In the genomic region with DNA sequence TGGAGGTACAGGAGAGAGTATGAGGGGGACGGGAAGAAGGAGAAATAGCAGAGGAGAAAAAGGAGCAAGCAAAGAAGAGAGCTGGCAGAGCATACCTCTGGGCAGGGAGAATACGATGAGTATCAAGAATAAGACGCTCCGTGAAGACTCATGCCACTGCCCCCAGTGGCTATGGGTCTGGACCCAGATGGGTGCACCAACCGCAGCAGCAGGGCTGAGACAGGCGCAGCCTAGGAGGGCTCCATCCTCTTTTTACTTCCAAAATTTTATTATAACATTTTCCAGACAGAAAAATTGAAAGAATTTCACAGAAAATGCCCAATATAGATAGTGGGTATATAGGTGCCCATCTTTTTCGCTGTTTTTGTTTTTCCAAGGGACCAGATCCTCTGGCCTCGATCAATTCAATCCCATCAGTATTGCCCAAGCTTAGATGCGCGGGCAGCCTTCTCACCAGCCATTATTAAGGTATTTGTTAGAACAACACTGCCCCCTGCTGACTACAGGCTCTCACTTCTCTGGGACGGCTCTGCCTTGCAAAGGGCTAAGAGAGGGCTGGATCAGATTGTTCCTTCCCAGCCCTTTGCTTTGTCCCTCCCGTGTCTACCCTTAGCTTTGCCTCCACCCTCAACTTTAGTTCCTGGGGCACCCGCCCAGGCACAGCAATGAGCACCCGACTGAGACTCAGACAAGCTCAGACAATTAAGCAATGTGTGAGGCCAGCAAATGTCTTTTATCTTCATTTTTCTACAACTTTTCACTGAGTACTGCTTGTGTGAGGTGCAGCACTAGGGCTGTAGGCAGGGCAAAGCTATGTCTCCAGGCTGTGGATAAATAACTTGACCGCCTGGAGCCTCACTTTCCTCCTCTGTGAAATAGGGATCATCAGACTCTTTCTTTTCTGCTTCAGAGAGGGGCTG, we compare ENCODE assay signal across 9 cellular contexts. TPM values are rescaled to one million over a fixed set of nuclear protein-coding genes. Genes with fewer than 3 reads are reported as not detected.
DNase-seq lines count a peak whose midpoint lies in the region; ATAC-seq and TF ChIP-seq lines count a peak whose summit lies in the region.
"Had no signal": no experiment of that assay in that cellular context is flagged by ENCODE, and none has a peak within 500 bp of the region (broad histone marks: within the 10 kb centered on the region; RNA-seq: fewer than 3 reads in every experiment).

No MANE protein-coding gene starts in this region.

- no peaks in the 10 kb centered on the region; the same call in none of the 2 replicates for H3K27me3 ChIP-seq in GM06990 (replicated peaks; ENCODE audit: control insufficient read depth, insufficient read depth, low read length)
- H3K27me3 ChIP-seq in heart left ventricle = peaks cover 0 to 9% (median 0%) of the 10 kb centered on the region in 9 donors

- H3K4me3 ChIP-seq in GM06990 (replicated peaks; ENCODE audit: low read depth, low read length) (no peak overlapping the region), HFF-Myc (replicated peaks; ENCODE audit: low read depth, low read length) (no peak overlapping the region), NB4 (ENCODE audit: low read depth, low read length) (no peak overlapping the region), heart left ventricle (no peak overlapping the region)
- H3K4me3 ChIP-seq: skin epidermis had no signal

- WGBS in heart left ventricle, 4 donors = 39 to 44% (median 41%) methylated on average over 14 to 15 of the region's 15 CpGs

- ATAC-seq in SK-N-SH treated with all-trans-retinoic acid at 6 μM for 48 hours (peak; percentile 88), heart left ventricle (peak; percentile 59 to 90 (median 81)), GM18519 (IDR thresholded peaks at IDR 0.05; ENCODE audit: low FRiP score, unreplicated experiment) (no peak)
- ATAC-seq in activated naive CD4-positive, alpha-beta T cell treated with anti-CD3 and anti-CD28 coated beads, Interleukin-2, amount 50 U/mL, for 72 hours = peak; percentile 81 to 85

- DNase-seq in GM06990 (ENCODE audit: extremely low read depth, insufficient read length) (no peak), HFF-Myc (ENCODE audit: extremely low read depth, low read depth) (peak; percentile 52), NB4 (ENCODE audit: low read depth) (peak; percentile 77), heart left ventricle (peak; percentile 65 to 78 (median 68)), putamen (ENCODE audit: low spot score) (peak; percentile 81)
- DNase-seq in activated naive CD4-positive, alpha-beta T cell treated with anti-CD3 and anti-CD28 coated beads, Interleukin-2, amount 50 U/mL, for 72 hours (ENCODE audit: low spot score in 2 of 2) = peak in 1 of 2 donors; percentile 86

- no peaks in the 10 kb centered on the region for H3K9me3 Mint-ChIP-seq in activated naive CD4-positive, alpha-beta T cell treated with anti-CD3 and anti-CD28 coated beads, Interleukin-2, amount 50 U/mL, for 72 hours

- H3K36me3 ChIP-seq in GM06990 (ENCODE audit: control insufficient read depth, insufficient read depth, low read length) = no peaks in the 10 kb centered on the region
- no peaks in the 10 kb centered on the region for H3K36me3 ChIP-seq in heart left ventricle

- no peaks in the 10 kb centered on the region for H3K36me3 Mint-ChIP-seq in activated naive CD4-positive, alpha-beta T cell treated with anti-CD3 and anti-CD28 coated beads, Interleukin-2, amount 50 U/mL, for 72 hours

- intact Hi-C loops in heart left ventricle (cut with DNase I) = loop anchor here in 6 of 10 donors (5.0 to 10.0 kb wide), 8 partner anchors 49 to 911 kb away; no protein-coding TSS in a partner anchor

- peaks cover 0 to 5% (median 0%) of the 10 kb centered on the region in 12 donors for H3K4me1 ChIP-seq in heart left ventricle

- no peak overlapping the region for H3K27ac ChIP-seq in heart left ventricle

- H3K27ac Mint-ChIP-seq in activated naive CD4-positive, alpha-beta T cell treated with anti-CD3 and anti-CD28 coated beads, Interleukin-2, amount 50 U/mL, for 72 hours = no peak overlapping the region

- no peak for TF ChIP-seq POLR2A in NB4 (IDR thresholded peaks at IDR 0.05; ENCODE audit: extremely low read depth, insufficient read length)
- no peak for TF ChIP-seq POLR2A in heart left ventricle (IDR thresholded peaks at IDR 0.05)

- TF ChIP-seq CTCF in GM06990 (IDR thresholded peaks at IDR 0.05; ENCODE audit: insufficient read depth, low read length, poor library complexity, severe bottlenecking) (peak; percentile 79), HFF-Myc (IDR thresholded peaks at IDR 0.05; ENCODE audit: low read depth, low read length, missing control alignments) (peak; percentile 80), NB4 (IDR thresholded peaks at IDR 0.05; ENCODE audit: low read depth, low read length) (peak; percentile 72), heart left ventricle (IDR thresholded peaks at IDR 0.05) (peak; percentile 59 to 84 (median 71))

- H3K9me3 ChIP-seq in heart left ventricle = no peaks in the 10 kb centered on the region

TF ChIP-seq in SK-N-SH treated with all-trans-retinoic acid at 6 μM for 48 hours, 23 proteins besides CTCF, POLR2A, EP300 and RAD21:
- no peak for TF ChIP-seq ZNF565 (CRISPR knock-in tag; conservative IDR thresholded peaks at IDR 0.05; ENCODE audit: low read depth)
- no peak for TF ChIP-seq BACH2 (CRISPR knock-in tag; IDR thresholded peaks at IDR 0.05; ENCODE audit: borderline replicate concordance)
- TF ChIP-seq, protein P1, sequence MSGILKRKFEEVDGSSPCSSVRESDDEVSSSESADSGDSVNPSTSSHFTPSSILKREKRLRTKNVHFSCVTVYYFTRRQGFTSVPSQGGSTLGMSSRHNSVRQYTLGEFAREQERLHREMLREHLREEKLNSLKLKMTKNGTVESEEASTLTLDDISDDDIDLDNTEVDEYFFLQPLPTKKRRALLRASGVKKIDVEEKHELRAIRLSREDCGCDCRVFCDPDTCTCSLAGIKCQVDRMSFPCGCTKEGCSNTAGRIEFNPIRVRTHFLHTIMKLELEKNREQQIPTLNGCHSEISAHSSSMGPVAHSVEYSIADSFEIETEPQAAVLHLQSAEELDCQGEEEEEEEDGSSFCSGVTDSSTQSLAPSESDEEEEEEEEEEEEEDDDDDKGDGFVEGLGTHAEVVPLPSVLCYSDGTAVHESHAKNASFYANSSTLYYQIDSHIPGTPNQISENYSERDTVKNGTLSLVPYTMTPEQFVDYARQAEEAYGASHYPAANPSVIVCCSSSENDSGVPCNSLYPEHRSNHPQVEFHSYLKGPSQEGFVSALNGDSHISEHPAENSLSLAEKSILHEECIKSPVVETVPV (CRISPR knock-in tag; IDR thresholded peaks at IDR 0.05) = no peak
- TF ChIP-seq TOX (CRISPR knock-in tag; IDR thresholded peaks at IDR 0.05; ENCODE audit: borderline replicate concordance) = no peak
- no peak for TF ChIP-seq CSDC2 (CRISPR knock-in tag; IDR thresholded peaks at IDR 0.05)
- TF ChIP-seq ZFP3 (CRISPR knock-in tag; IDR thresholded peaks at IDR 0.05) = no peak
TF ChIP-seq in SK-N-SH treated with all-trans-retinoic acid at 6 μM for 48 hours: peak in this region for 0.

RNA-seq across cellular contexts. Expression of a gene that starts 17.5 kb away (rescaled TPM):
- not detected for total RNA-seq in activated naive CD4-positive, alpha-beta T cell treated with anti-CD3 and anti-CD28 coated beads, Interleukin-2, amount 50 U/mL, for 72 hours
- total RNA-seq in heart left ventricle = under 1 TPM in 2 of 9 donors, not detected in 7; 0.30 to 0.48 TPM
- not detected for polyA plus RNA-seq in heart left ventricle
